ENCODE assay signal across 19 cellular contexts in genomic region chr17:74329378-74329777, GRCh38. TPM values are rescaled to one million over a fixed set of nuclear protein-coding genes. Genes with fewer than 3 reads are reported as not detected.
"Had no signal": no experiment of that assay in that cellular context is flagged by ENCODE, and none has a peak within 500 bp of the region (broad histone marks: within the 10 kb centered on the region; RNA-seq: fewer than 3 reads in every experiment).

No MANE protein-coding gene starts in this region.

- H3K36me3 Mint-ChIP-seq: activated naive CD4-positive, alpha-beta T cell treated with anti-CD3 and anti-CD28 coated beads, Interleukin-2, amount 50 U/mL, for 72 hours had no signal

- H3K27ac Mint-ChIP-seq: activated naive CD4-positive, alpha-beta T cell treated with anti-CD3 and anti-CD28 coated beads, Interleukin-2, amount 50 U/mL, for 72 hours had no signal

- H3K4me3 ChIP-seq: heart right ventricle, pancreas, thyroid gland, uterus had no signal

- ATAC-seq: activated CD4-positive, CD25-positive, alpha-beta regulatory T cell treated with anti-CD3 and anti-CD28 coated beads, Interleukin-2, amount 50 U/mL, for 24 hours; activated naive CD4-positive, alpha-beta T cell treated with anti-CD3 and anti-CD28 coated beads, Interleukin-2, amount 50 U/mL, for 72 hours; heart right ventricle; pancreas; SK-N-SH treated with all-trans-retinoic acid at 6 μM for 48 hours; stimulated activated naive CD8-positive, alpha-beta T cell treated with anti-CD3 and anti-CD28 coated beads, Interleukin-15, amount 100 ng/mL, for 72 hours had no signal

- H3K4me1 ChIP-seq: pancreas had no signal

- H3K4me3 Mint-ChIP-seq: neural crest cell; stimulated activated naive CD8-positive, alpha-beta T cell treated with anti-CD3 and anti-CD28 coated beads, Interleukin-15, amount 100 ng/mL, for 72 hours had no signal

- H3K36me3 ChIP-seq: heart right ventricle, pancreas, thyroid gland, uterus had no signal

- H3K27me3 ChIP-seq: pancreas, thyroid gland had no signal

- H3K9me3 ChIP-seq: pancreas, thyroid gland, uterus had no signal

- H3K9me3 Mint-ChIP-seq: activated naive CD4-positive, alpha-beta T cell treated with anti-CD3 and anti-CD28 coated beads, Interleukin-2, amount 50 U/mL, for 72 hours; neural crest cell; stimulated activated naive CD8-positive, alpha-beta T cell treated with anti-CD3 and anti-CD28 coated beads, Interleukin-15, amount 100 ng/mL, for 72 hours had no signal

- H3K27ac ChIP-seq: heart right ventricle, pancreas, thyroid gland, uterus had no signal

- DNase-seq: activated CD4-positive, alpha-beta T cell treated with anti-CD3 and anti-CD28 coated beads, Interleukin-2, amount 50 U/mL, for 4 hours; anterior cingulate cortex; heart right ventricle; mesendoderm; pancreas; stimulated activated CD4-positive, alpha-beta T cell treated with anti-CD3 and anti-CD28 coated beads, Interleukin-15, amount 100 ng/mL, for 24 hours; stimulated activated CD4-positive, alpha-beta T cell treated with anti-CD3 and anti-CD28 coated beads, Interleukin-4, amount 100 ng/mL, for 24 hours; stimulated activated naive CD8-positive, alpha-beta T cell treated with anti-CD3 and anti-CD28 coated beads, Interleukin-15, amount 100 ng/mL, for 72 hours; thyroid gland; uterus had no signal

RNA-seq across cellular contexts. Expression of gene KIF19, which starts 3.4 kb away (rescaled TPM):
- total RNA-seq: chondrocyte, frontal cortex, kidney epithelial cell had no signal

RNA-seq across cellular contexts. Expression of gene BTBD17, which starts 32.3 kb away (rescaled TPM):
- total RNA-seq: activated naive CD4-positive, alpha-beta T cell treated with anti-CD3 and anti-CD28 coated beads, Interleukin-2, amount 50 U/mL, for 72 hours; chondrocyte; heart right ventricle; kidney epithelial cell; liver; T-helper 2 cell treated with Interferon-gamma antibody and Interleukin-4, amounts not matched to agents 100 ng/mL and 5 ng/mL, for 36 hours had no signal
- polyA plus RNA-seq: heart right ventricle, liver had no signal

RNA-seq across cellular contexts. Expression of gene GPR142, which starts 37.9 kb away (rescaled TPM):
- total RNA-seq: activated naive CD4-positive, alpha-beta T cell treated with anti-CD3 and anti-CD28 coated beads, Interleukin-2, amount 50 U/mL, for 72 hours; chondrocyte; frontal cortex; kidney epithelial cell; T-helper 2 cell treated with Interferon-gamma antibody and Interleukin-4, amounts not matched to agents 100 ng/mL and 5 ng/mL, for 36 hours had no signal
- polyA plus RNA-seq: heart right ventricle had no signal

RNA-seq across cellular contexts. Expression of gene DNAI2, which starts 55.3 kb away (rescaled TPM):
- total RNA-seq: chondrocyte, frontal cortex, kidney epithelial cell, liver, neural crest cell, pancreas had no signal
- polyA plus RNA-seq: heart right ventricle, liver had no signal
